Comparison of ENCODE assay signal across 10 cellular contexts in the genomic region with DNA sequence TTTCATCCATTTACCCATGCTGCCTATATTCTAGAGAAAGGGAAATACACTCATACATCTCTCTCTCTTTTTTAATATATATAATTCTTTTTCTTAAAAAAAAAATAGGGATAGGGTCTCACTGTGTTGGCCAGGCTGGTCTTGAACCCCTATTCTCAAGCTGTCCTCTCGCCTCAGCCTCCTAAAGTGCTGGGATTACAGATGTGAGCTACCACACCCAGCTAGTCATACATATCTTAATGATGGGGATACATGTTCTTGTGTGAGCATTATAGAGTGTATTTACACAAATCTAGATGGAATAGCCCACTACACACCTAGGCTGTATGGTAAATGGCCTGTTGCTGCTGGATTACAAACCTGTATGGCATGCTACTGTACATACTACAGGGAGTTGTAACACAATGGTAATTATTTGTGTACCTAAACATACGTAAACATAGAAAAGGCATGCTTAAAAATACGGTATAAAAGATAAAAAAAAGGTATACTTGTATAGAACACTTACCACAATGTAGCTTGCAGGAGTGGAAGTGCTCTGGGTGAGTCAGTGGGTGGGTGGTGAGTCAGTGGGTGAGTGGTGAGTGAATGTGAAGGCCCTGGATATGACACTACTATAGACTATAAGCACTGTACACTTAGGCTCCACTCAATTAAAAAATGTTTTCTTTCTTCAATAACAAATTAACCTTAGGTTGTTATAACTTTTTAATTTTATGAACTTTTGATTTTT.
DNase-seq lines count a peak whose midpoint lies in the region; ATAC-seq and TF ChIP-seq lines count a peak whose summit lies in the region.
"Had no signal": no experiment of that assay in that cellular context is flagged by ENCODE, and none has a peak within 500 bp of the region (broad histone marks: within the 10 kb centered on the region; RNA-seq: fewer than 3 reads in every experiment).

No MANE protein-coding gene starts in this region.

- POLR2A ChIA-PET in activated CD4-positive, alpha-beta T cell treated with anti-CD3 and anti-CD28 coated beads, Interleukin-2, amount 10 ng/mL, durations not matched to agents 7 days and 5 days (lab: Charles Lee), result no interaction called here

- no peaks in the 10 kb centered on the region for H3K27me3 Mint-ChIP-seq in activated CD4-positive, alpha-beta T cell treated with anti-CD3 and anti-CD28 coated beads, Interleukin-2, amount 10 ng/mL, durations not matched to agents 7 days and 5 days
- H3K27me3 Mint-ChIP-seq in activated T-helper 17 cell treated with anti-CD3 and anti-CD28 coated beads, Interleukin-2, amount 50 U/mL, for 72 hours, result no peaks in the 10 kb centered on the region

- no peak overlapping the region for H3K4me3 Mint-ChIP-seq in activated CD4-positive, alpha-beta T cell treated with anti-CD3 and anti-CD28 coated beads, Interleukin-2, amount 10 ng/mL, durations not matched to agents 7 days and 5 days
- H3K4me3 Mint-ChIP-seq in activated T-helper 17 cell treated with anti-CD3 and anti-CD28 coated beads, Interleukin-2, amount 50 U/mL, for 72 hours, result no peak overlapping the region
- H3K4me3 Mint-ChIP-seq: nephron had no signal

- H3K27ac ChIP-seq in left lung, result no peak overlapping the region

- peak; percentile 33 to 35 for DNase-seq in activated CD4-positive, alpha-beta T cell treated with anti-CD3 and anti-CD28 coated beads for 24 hours (ENCODE audit: low read depth in 2 of 2)
- DNase-seq in activated CD4-positive, alpha-beta T cell treated with anti-CD3 and anti-CD28 coated beads, Interleukin-2, amount 10 ng/mL, durations not matched to agents 7 days and 5 days, result no peak
- DNase-seq in left lung, result no peak
- DNase-seq in stimulated activated naive CD8-positive, alpha-beta T cell treated with anti-CD3 and anti-CD28 coated beads, Interleukin-15, Interleukin-2, amounts not matched to agents 100 U/mL and 50 U/mL, for 24 hours, result peak; percentile 40
- no peak for DNase-seq in putamen (ENCODE audit: low spot score)
- no peak for DNase-seq in cerebellar nuclear complex (lab: John Stamatoyannopoulos, UW)
- DNase-seq: SHP77 treated with DMSO at 0.1 percent for 48 hours had no signal

- H3K36me3 Mint-ChIP-seq in activated CD4-positive, alpha-beta T cell treated with anti-CD3 and anti-CD28 coated beads, Interleukin-2, amount 10 ng/mL, durations not matched to agents 7 days and 5 days (ENCODE audit: low read depth), result no peaks in the 10 kb centered on the region
- H3K36me3 Mint-ChIP-seq in activated T-helper 17 cell treated with anti-CD3 and anti-CD28 coated beads, Interleukin-2, amount 50 U/mL, for 72 hours (ENCODE audit: low read depth), result no peaks in the 10 kb centered on the region

- peak; percentile 100 for ATAC-seq in activated T-helper 17 cell treated with anti-CD3 and anti-CD28 coated beads, Interleukin-2, amount 50 U/mL, for 72 hours (replicated peaks)
- peak; percentile 42 for ATAC-seq in left lung
- ATAC-seq in stimulated activated naive CD8-positive, alpha-beta T cell treated with anti-CD3 and anti-CD28 coated beads, Interleukin-15, Interleukin-2, amounts not matched to agents 100 U/mL and 50 U/mL, for 24 hours, result peak; percentile 99
- ATAC-seq in GM21515 (IDR thresholded peaks at IDR 0.05; ENCODE audit: unreplicated experiment), result no peak

- CTCF ChIA-PET in activated CD4-positive, alpha-beta T cell treated with anti-CD3 and anti-CD28 coated beads, Interleukin-2, amount 10 ng/mL, durations not matched to agents 7 days and 5 days (lab: Charles Lee), result interaction anchor here (0.6 to 0.8 kb wide), 3 partner anchors 25 to 194 kb away, joined by 3 to 7 read pairs (median 3); no protein-coding TSS in a partner anchor

- H3K27ac Mint-ChIP-seq in activated CD4-positive, alpha-beta T cell treated with anti-CD3 and anti-CD28 coated beads, Interleukin-2, amount 10 ng/mL, durations not matched to agents 7 days and 5 days, result no peak overlapping the region
- H3K27ac Mint-ChIP-seq in activated T-helper 17 cell treated with anti-CD3 and anti-CD28 coated beads, Interleukin-2, amount 50 U/mL, for 72 hours, result no peak overlapping the region
- H3K27ac Mint-ChIP-seq: nephron had no signal

- TF ChIP-seq CTCF in left lung (IDR thresholded peaks at IDR 0.05), result no peak

- no peaks in the 10 kb centered on the region for H3K27me3 ChIP-seq in left lung

- H3K9me3 ChIP-seq in left lung, result no peaks in the 10 kb centered on the region

- H3K4me1 ChIP-seq in left lung, result peaks cover 0 to 2% of the 10 kb centered on the region in 2 donors

- H3K9me3 Mint-ChIP-seq in activated CD4-positive, alpha-beta T cell treated with anti-CD3 and anti-CD28 coated beads, Interleukin-2, amount 10 ng/mL, durations not matched to agents 7 days and 5 days, result peaks cover 1% of the 10 kb centered on the region
- no peaks in the 10 kb centered on the region for H3K9me3 Mint-ChIP-seq in activated T-helper 17 cell treated with anti-CD3 and anti-CD28 coated beads, Interleukin-2, amount 50 U/mL, for 72 hours
- H3K9me3 Mint-ChIP-seq: nephron had no signal

- no peaks in the 10 kb centered on the region for H3K36me3 ChIP-seq in left lung

- H3K4me3 ChIP-seq in left lung, result no peak overlapping the region

- intact Hi-C loops in left lung (cut with DNase I), result no loop called here

- peaks cover 10% of the 10 kb centered on the region for H3K4me1 Mint-ChIP-seq in activated CD4-positive, alpha-beta T cell treated with anti-CD3 and anti-CD28 coated beads, Interleukin-2, amount 10 ng/mL, durations not matched to agents 7 days and 5 days
- H3K4me1 Mint-ChIP-seq in activated T-helper 17 cell treated with anti-CD3 and anti-CD28 coated beads, Interleukin-2, amount 50 U/mL, for 72 hours, result peaks cover 19% of the 10 kb centered on the region
- H3K4me1 Mint-ChIP-seq: nephron had no signal

Comparison
In these comparisons a context has a peak if more than half of its experiments do, and no peak if none do; other contexts are left out.
1. DNase-seq: peak in activated CD4-positive, alpha-beta T cell treated with anti-CD3 and anti-CD28 coated beads for 24 hours (2 of 2) and stimulated activated naive CD8-positive, alpha-beta T cell treated with anti-CD3 and anti-CD28 coated beads, Interleukin-15, Interleukin-2, amounts not matched to agents 100 U/mL and 50 U/mL, for 24 hours (single experiment); none in activated CD4-positive, alpha-beta T cell treated with anti-CD3 and anti-CD28 coated beads, Interleukin-2, amount 10 ng/mL, durations not matched to agents 7 days and 5 days (single experiment), left lung (0 of 2), putamen (single experiment) and cerebellar nuclear complex (0 of 2).